14 cellular contexts compared by ENCODE assay signal in the genomic region with DNA sequence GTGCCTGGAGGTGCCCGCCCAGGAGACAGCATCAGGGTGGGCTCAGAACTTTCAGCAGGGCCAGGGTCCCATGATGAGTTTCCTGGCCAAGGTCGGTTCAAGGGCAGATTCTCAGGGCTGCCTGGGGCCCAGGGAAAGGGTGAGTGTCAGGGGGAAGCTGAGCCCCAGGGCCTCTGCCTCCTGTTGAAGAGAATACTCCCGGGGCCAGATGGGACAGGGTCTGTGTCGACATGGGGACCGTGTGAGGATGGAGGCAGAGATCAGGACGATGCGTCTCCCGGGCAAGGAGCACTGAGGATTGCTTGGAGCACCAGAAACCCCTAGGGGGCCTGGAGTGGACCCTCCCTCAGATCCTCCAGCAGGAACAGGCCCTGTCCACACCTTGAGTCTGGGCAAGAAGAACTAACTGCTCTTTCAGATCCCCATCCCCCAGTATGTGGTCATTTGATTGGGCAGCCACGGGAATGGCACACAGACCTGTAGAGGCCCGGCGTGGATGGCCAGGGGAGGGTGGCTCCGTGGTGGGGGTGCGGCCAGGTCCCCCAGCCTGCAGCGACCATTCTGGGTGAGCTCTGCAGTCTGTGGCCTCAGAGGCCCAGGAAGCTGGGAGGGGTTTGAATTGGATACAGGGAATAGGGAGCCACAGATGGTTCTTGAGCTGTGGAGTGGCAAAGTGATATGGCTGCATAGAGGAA.
"Had no signal": no experiment of that assay in that cellular context is flagged by ENCODE, and none has a peak within 500 bp of the region (broad histone marks: within the 10 kb centered on the region; RNA-seq: fewer than 3 reads in every experiment).

No MANE protein-coding gene starts in this region.

- H3K36me3 ChIP-seq: neural progenitor cell had no signal

- H3K4me1 ChIP-seq: foreskin keratinocyte, neural progenitor cell, parathyroid adenoma had no signal

- H3K27me3 ChIP-seq: foreskin keratinocyte, neural progenitor cell had no signal

- H3K4me3 ChIP-seq: neural progenitor cell had no signal

- H2AFZ ChIP-seq: neural progenitor cell, parathyroid adenoma had no signal

- H3K27ac ChIP-seq: foreskin keratinocyte, neural progenitor cell, parathyroid adenoma had no signal

- H3K9ac ChIP-seq: neural progenitor cell, parathyroid adenoma had no signal

- H3K79me2 ChIP-seq: parathyroid adenoma had no signal

- H3K4me2 ChIP-seq: neural progenitor cell had no signal

- ATAC-seq: activated T-cell treated with anti-CD3 and anti-CD28 coated beads, Interleukin-2, amount 50 U/mL, for 72 hours; foreskin keratinocyte had no signal

- DNase-seq: activated CD4-positive, alpha-beta T cell treated with anti-CD3 and anti-CD28 coated beads, Interleukin-2, amount 10 ng/mL, durations not matched to agents 7 days and 5 days; activated CD4-positive, CD25-positive, alpha-beta regulatory T cell; activated naive CD4-positive, alpha-beta T cell; activated naive CD8-positive, alpha-beta T cell treated with anti-CD3 and anti-CD28 coated beads, Interleukin-2, amount 10 ng/mL, durations not matched to agents 7 days and 5 days; activated T-cell treated with anti-CD3 and anti-CD28 coated beads, Interleukin-2, amount 50 U/mL, for 72 hours; effector memory CD4-positive, alpha-beta T cell; foreskin keratinocyte; kidney glomerular epithelial cell; retina; stimulated activated CD4-positive, alpha-beta T cell treated with anti-CD3 and anti-CD28 coated beads, Interleukin-4, amount 100 ng/mL, for 4 hours; stimulated activated CD8-positive, alpha-beta memory T cell treated with anti-CD3 and anti-CD28 coated beads, Interleukin-4, amount 100 ng/mL, for 48 hours; stimulated activated naive CD4-positive, alpha-beta T cell treated with Interleukin-2 at 50 U/mL for 16 hours had no signal
